1 cellular context compared by ENCODE assay signal in the genomic region with DNA sequence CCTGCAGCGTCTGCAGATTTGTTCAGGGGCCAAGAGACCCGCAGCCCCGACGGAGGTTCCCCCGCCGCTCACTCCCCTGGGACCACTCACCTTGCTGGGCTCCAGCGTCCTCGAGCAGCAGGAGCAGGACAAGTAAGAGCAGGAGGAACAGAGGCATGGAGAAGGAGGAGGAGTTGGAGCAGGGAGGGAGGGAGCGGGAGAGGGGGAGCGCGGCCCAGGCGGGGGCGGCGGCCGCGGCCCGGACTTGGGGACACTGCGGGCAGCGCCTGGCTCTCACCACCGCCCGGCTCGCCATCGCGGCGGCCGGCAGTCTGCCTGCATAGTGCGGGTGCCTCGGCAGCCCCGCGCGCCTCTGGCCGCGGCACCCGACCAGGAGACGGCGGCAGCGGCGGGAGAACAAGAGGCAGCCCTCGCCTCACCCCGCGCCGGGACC.
A peak's percentile ranks its signal among the peaks of the same experiment; 100 is the strongest.
TF ChIP-seq lines count a peak whose summit lies in the region.

No MANE protein-coding gene starts in this region.

TF ChIP-seq in GM12878, 131 proteins besides CTCF, POLR2A, EP300 and RAD21 (continued from another document):
- TF ChIP-seq, protein P1, sequence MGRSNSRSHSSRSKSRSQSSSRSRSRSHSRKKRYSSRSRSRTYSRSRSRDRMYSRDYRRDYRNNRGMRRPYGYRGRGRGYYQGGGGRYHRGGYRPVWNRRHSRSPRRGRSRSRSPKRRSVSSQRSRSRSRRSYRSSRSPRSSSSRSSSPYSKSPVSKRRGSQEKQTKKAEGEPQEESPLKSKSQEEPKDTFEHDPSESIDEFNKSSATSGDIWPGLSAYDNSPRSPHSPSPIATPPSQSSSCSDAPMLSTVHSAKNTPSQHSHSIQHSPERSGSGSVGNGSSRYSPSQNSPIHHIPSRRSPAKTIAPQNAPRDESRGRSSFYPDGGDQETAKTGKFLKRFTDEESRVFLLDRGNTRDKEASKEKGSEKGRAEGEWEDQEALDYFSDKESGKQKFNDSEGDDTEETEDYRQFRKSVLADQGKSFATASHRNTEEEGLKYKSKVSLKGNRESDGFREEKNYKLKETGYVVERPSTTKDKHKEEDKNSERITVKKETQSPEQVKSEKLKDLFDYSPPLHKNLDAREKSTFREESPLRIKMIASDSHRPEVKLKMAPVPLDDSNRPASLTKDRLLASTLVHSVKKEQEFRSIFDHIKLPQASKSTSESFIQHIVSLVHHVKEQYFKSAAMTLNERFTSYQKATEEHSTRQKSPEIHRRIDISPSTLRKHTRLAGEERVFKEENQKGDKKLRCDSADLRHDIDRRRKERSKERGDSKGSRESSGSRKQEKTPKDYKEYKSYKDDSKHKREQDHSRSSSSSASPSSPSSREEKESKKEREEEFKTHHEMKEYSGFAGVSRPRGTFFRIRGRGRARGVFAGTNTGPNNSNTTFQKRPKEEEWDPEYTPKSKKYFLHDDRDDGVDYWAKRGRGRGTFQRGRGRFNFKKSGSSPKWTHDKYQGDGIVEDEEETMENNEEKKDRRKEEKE (IDR thresholded peaks at IDR 0.05), result 0 out of 2 replicates have a peak, but pooled peaks have one; percentile 2
- no peak for TF ChIP-seq ZNF274 (IDR thresholded peaks at IDR 0.05; ENCODE audit: insufficient read depth, insufficient read length)
- no peak for TF ChIP-seq NBN (IDR thresholded peaks at IDR 0.05)
- TF ChIP-seq, protein P2, sequence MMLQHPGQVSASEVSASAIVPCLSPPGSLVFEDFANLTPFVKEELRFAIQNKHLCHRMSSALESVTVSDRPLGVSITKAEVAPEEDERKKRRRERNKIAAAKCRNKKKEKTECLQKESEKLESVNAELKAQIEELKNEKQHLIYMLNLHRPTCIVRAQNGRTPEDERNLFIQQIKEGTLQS (IDR thresholded peaks at IDR 0.05; ENCODE audit: borderline replicate concordance, extremely low read depth, low read depth, low read length), result no peak
- TF ChIP-seq NFYA (IDR thresholded peaks at IDR 0.05; ENCODE audit: borderline replicate concordance, low read depth, low read length), result no peak
- TF ChIP-seq, protein P3, sequence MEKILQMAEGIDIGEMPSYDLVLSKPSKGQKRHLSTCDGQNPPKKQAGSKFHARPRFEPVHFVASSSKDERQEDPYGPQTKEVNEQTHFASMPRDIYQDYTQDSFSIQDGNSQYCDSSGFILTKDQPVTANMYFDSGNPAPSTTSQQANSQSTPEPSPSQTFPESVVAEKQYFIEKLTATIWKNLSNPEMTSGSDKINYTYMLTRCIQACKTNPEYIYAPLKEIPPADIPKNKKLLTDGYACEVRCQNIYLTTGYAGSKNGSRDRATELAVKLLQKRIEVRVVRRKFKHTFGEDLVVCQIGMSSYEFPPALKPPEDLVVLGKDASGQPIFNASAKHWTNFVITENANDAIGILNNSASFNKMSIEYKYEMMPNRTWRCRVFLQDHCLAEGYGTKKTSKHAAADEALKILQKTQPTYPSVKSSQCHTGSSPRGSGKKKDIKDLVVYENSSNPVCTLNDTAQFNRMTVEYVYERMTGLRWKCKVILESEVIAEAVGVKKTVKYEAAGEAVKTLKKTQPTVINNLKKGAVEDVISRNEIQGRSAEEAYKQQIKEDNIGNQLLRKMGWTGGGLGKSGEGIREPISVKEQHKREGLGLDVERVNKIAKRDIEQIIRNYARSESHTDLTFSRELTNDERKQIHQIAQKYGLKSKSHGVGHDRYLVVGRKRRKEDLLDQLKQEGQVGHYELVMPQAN (conservative IDR thresholded peaks at IDR 0.05), result 0 out of 2 replicates have a peak, but pooled peaks have one; percentile 51
- no peak for TF ChIP-seq POLR2AphosphoS5 (IDR thresholded peaks at IDR 0.05; ENCODE audit: low read length)
- TF ChIP-seq PML (IDR thresholded peaks at IDR 0.05; ENCODE audit: low read length), result no peak
- TF ChIP-seq EGR1 (IDR thresholded peaks at IDR 0.05; ENCODE audit: borderline replicate concordance in 1 of 2, low read depth in 2 of 2, low read length in 2 of 2), result peak in 1 of 2 experiments; percentile 62; a peak in 1 of 3 replicates
- no peak for TF ChIP-seq ZNF207 (IDR thresholded peaks at IDR 0.05; ENCODE audit: borderline replicate concordance)
- TF ChIP-seq ZNF384 (IDR thresholded peaks at IDR 0.05; ENCODE audit: borderline replicate concordance, low read depth, low read length), result no peak
- TF ChIP-seq STAT1 (conservative IDR thresholded peaks at IDR 0.05), result 0 out of 2 replicates have a peak, but pooled peaks have one; percentile 26
- TF ChIP-seq NR2F1 (conservative IDR thresholded peaks at IDR 0.05), result 0 out of 2 replicates have a peak, but pooled peaks have one; percentile 30
- TF ChIP-seq MEF2B (IDR thresholded peaks at IDR 0.05; ENCODE audit: partially characterized antibody, poor library complexity, severe bottlenecking), result peak; percentile 62
- no peak for TF ChIP-seq ETV6 (conservative IDR thresholded peaks at IDR 0.05 in 1 of 2, IDR thresholded peaks at IDR 0.05 in 1 of 2; ENCODE audit: borderline replicate concordance in 1 of 2, low read depth in 1 of 2)
